28 cellular contexts compared by ENCODE assay signal in the genomic region with DNA sequence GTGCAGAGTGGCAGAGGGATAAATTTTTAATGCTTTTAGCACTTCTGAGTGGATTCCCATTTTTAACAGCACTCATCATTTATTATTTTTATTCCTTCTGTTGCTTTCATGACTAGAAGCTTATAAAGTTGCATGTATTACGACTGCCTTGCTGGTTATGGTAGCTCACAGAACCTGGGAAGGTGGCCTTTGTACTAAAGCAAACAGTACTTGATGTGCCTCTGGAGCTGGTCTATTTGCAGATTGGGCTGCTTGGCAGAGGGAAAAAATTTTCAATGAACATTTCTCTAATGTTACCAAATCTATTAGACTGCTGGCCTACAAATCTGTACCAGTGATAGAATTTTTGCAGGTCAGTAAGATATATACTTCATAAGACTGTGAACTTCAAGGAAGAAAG.
"Had no signal": no experiment of that assay in that cellular context is flagged by ENCODE, and none has a peak within 500 bp of the region (broad histone marks: within the 10 kb centered on the region; RNA-seq: fewer than 3 reads in every experiment).

No MANE protein-coding gene starts in this region.

- H3K4me3 ChIP-seq: body of pancreas, breast epithelium, SJSA1 had no signal

- H3K9me3 ChIP-seq: body of pancreas, breast epithelium, SJSA1, SK-N-SH had no signal

- ATAC-seq: activated CD8-positive, alpha-beta T cell treated with anti-CD3 and anti-CD28 coated beads for 36 hours; body of pancreas; Panc1 had no signal

- H3K4me1 ChIP-seq: body of pancreas, breast epithelium, SJSA1 had no signal

- DNase-seq: activated CD4-positive, alpha-beta T cell treated with anti-CD3 and anti-CD28 coated beads, Interleukin-2, amount 10 ng/mL, durations not matched to agents 24 days and 14 days; activated CD4-positive, alpha-beta T cell treated with anti-CD3 and anti-CD28 coated beads, Interleukin-2, amount 50 U/mL, for 4 hours; activated CD8-positive, alpha-beta T cell treated with anti-CD3 and anti-CD28 coated beads for 36 hours; activated gamma-delta T cell; activated naive CD4-positive, alpha-beta T cell treated with Interleukin-2 at 50 U/mL for 16 hours; activated naive CD8-positive, alpha-beta T cell treated with anti-CD3 and anti-CD28 coated beads, Interleukin-2, amount 10 ng/mL, durations not matched to agents 7 days and 5 days; activated T-cell treated with anti-CD3 and anti-CD28 coated beads, Interleukin-2, amount 50 U/mL, for 24 hours; amygdala; body of pancreas; MM.1S; NCI-H1105 treated with DMSO at 0.1 percent for 48 hours; NCI-H1436; NCI-H1694; NCI-H1930; NCI-H2081 treated with DMSO at 0.1 percent for 48 hours; NCI-H2171; NCI-H446 treated with DMSO at 0.1 percent for 48 hours; NCI-H524; NCI-H69; RPMI8226; SHP77 treated with DMSO at 0.1 percent for 48 hours; SK-N-SH had no signal

- FAIRE-seq: astrocyte, TTC549 had no signal

- H3K27me3 ChIP-seq: body of pancreas, breast epithelium, SJSA1 had no signal

- H3K27ac ChIP-seq: body of pancreas, breast epithelium, KMS-11, SJSA1 had no signal

- H3K4me2 ChIP-seq: KMS-11, SK-N-SH had no signal

- H3K36me3 ChIP-seq: breast epithelium, SJSA1 had no signal

- H3K9ac ChIP-seq: KMS-11, SK-N-SH had no signal
